Comparison of ENCODE assay signal across 1 cellular context in the genomic region with DNA sequence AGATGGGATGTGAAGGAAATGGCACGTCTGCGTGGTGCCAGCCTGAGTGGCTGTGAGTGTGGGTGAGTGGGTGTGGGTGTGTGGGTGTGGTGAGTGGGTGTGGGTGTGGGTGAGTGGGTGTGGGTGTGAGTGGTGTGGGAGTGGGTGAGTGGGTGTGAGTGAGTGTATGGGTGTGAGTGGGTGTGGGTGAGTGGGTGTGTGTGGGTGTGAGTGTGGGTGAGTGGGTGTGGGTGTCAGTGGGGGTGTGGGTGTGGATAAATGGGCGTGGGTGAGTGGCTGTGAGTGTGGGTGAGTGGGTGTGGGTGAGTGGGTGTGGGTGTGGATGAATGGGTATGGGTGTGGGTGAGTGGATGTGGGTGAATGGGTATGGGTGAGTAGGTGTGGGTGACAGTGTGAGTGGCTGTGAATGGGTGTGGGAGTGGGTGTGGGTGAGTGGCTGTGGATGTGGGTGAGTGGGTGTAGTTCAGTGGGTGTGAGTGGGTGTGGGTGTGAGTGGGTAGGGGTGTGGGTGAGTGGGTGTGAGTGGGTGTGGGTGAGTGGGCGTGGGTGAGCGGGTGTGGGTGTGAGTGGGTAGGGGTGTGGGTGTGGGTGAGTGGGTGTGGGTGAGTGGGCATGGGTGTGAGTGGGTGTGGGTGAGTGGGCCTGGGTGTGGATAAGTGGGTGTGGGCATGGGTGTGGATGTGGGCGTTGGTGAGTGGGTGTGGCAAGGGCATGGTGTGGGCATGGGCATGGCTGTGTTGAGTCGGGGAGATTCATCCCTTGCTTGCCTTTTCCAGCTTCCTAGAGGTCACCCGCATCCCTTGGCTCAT.
TF ChIP-seq lines count a peak whose summit lies in the region.

No MANE protein-coding gene starts in this region.

TF ChIP-seq in K562, 482 proteins besides CTCF, POLR2A, EP300 and RAD21 (continued from another document and continues in another):
- TF ChIP-seq, protein P1, sequence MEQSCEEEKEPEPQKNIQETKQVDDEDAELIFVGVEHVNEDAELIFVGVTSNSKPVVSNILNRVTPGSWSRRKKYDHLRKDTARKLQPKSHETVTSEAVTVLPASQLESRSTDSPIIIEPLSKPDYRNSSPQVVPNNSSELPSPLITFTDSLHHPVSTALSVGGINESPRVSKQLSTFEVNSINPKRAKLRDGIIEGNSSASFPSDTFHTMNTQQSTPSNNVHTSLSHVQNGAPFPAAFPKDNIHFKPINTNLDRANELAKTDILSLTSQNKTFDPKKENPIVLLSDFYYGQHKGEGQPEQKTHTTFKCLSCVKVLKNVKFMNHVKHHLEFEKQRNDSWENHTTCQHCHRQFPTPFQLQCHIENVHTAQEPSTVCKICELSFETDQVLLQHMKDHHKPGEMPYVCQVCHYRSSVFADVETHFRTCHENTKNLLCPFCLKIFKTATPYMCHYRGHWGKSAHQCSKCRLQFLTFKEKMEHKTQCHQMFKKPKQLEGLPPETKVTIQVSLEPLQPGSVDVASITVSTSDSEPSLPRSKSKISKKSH (CRISPR knock-in tag; IDR thresholded peaks at IDR 0.05), result no peak
- TF ChIP-seq FOS (IDR thresholded peaks at IDR 0.05; ENCODE audit: extremely low read depth, insufficient read length), result no peak
- TF ChIP-seq DPF2 (IDR thresholded peaks at IDR 0.05), result peak; percentile 43; the same call in 1 of the 2 replicates
- TF ChIP-seq CBX2 (IDR thresholded peaks at IDR 0.05; ENCODE audit: insufficient read depth, low read length, poor library complexity, severe bottlenecking), result no peak
- TF ChIP-seq HCFC1 (IDR thresholded peaks at IDR 0.05; ENCODE audit: low read depth, low read length), result no peak
- 0 out of 2 replicates have a peak, but pooled peaks have one; percentile 28 for TF ChIP-seq ZNF232 (CRISPR knock-in tag; IDR thresholded peaks at IDR 0.05)
- TF ChIP-seq SRSF1 (IDR thresholded peaks at IDR 0.05; ENCODE audit: low read depth, low read length), result no peak
- TF ChIP-seq ATF6 (CRISPR knock-in tag; IDR thresholded peaks at IDR 0.05), result no peak
- no peak for TF ChIP-seq NKRF (IDR thresholded peaks at IDR 0.05; ENCODE audit: borderline replicate concordance)
- TF ChIP-seq HSF4 (CRISPR knock-in tag; IDR thresholded peaks at IDR 0.05; ENCODE audit: borderline replicate concordance), result no peak
- TF ChIP-seq NR2C1 (IDR thresholded peaks at IDR 0.05), result no peak
- TF ChIP-seq NR2C1 (tag; IDR thresholded peaks at IDR 0.05), result no peak
- TF ChIP-seq CHAMP1 (IDR thresholded peaks at IDR 0.05), result no peak
- no peak for TF ChIP-seq NFE2L1 (tag; IDR thresholded peaks at IDR 0.05; ENCODE audit: borderline replicate concordance, low read depth)
- TF ChIP-seq, protein P2, sequence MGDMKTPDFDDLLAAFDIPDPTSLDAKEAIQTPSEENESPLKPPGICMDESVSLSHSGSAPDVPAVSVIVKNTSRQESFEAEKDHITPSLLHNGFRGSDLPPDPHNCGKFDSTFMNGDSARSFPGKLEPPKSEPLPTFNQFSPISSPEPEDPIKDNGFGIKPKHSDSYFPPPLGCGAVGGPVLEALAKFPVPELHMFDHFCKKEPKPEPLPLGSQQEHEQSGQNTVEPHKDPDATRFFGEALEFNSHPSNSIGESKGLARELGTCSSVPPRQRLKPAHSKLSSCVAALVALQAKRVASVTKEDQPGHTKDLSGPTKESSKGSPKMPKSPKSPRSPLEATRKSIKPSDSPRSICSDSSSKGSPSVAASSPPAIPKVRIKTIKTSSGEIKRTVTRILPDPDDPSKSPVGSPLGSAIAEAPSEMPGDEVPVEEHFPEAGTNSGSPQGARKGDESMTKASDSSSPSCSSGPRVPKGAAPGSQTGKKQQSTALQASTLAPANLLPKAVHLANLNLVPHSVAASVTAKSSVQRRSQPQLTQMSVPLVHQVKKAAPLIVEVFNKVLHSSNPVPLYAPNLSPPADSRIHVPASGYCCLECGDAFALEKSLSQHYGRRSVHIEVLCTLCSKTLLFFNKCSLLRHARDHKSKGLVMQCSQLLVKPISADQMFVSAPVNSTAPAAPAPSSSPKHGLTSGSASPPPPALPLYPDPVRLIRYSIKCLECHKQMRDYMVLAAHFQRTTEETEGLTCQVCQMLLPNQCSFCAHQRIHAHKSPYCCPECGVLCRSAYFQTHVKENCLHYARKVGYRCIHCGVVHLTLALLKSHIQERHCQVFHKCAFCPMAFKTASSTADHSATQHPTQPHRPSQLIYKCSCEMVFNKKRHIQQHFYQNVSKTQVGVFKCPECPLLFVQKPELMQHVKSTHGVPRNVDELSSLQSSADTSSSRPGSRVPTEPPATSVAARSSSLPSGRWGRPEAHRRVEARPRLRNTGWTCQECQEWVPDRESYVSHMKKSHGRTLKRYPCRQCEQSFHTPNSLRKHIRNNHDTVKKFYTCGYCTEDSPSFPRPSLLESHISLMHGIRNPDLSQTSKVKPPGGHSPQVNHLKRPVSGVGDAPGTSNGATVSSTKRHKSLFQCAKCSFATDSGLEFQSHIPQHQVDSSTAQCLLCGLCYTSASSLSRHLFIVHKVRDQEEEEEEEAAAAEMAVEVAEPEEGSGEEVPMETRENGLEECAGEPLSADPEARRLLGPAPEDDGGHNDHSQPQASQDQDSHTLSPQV (IDR thresholded peaks at IDR 0.05), result no peak
- TF ChIP-seq ZKSCAN1 (IDR thresholded peaks at IDR 0.05; ENCODE audit: low read depth, low read length), result no peak
- TF ChIP-seq POLR2H (tag; IDR thresholded peaks at IDR 0.05; ENCODE audit: low read depth), result no peak
- peak; percentile 98; the same call in 1 of the 2 replicates for TF ChIP-seq HNRNPL (IDR thresholded peaks at IDR 0.05; ENCODE audit: low read depth, low read length)
- no peak for TF ChIP-seq ZNF174 (CRISPR knock-in tag; IDR thresholded peaks at IDR 0.05)
- no peak for TF ChIP-seq SOX6 (IDR thresholded peaks at IDR 0.05)
- TF ChIP-seq, protein P3, sequence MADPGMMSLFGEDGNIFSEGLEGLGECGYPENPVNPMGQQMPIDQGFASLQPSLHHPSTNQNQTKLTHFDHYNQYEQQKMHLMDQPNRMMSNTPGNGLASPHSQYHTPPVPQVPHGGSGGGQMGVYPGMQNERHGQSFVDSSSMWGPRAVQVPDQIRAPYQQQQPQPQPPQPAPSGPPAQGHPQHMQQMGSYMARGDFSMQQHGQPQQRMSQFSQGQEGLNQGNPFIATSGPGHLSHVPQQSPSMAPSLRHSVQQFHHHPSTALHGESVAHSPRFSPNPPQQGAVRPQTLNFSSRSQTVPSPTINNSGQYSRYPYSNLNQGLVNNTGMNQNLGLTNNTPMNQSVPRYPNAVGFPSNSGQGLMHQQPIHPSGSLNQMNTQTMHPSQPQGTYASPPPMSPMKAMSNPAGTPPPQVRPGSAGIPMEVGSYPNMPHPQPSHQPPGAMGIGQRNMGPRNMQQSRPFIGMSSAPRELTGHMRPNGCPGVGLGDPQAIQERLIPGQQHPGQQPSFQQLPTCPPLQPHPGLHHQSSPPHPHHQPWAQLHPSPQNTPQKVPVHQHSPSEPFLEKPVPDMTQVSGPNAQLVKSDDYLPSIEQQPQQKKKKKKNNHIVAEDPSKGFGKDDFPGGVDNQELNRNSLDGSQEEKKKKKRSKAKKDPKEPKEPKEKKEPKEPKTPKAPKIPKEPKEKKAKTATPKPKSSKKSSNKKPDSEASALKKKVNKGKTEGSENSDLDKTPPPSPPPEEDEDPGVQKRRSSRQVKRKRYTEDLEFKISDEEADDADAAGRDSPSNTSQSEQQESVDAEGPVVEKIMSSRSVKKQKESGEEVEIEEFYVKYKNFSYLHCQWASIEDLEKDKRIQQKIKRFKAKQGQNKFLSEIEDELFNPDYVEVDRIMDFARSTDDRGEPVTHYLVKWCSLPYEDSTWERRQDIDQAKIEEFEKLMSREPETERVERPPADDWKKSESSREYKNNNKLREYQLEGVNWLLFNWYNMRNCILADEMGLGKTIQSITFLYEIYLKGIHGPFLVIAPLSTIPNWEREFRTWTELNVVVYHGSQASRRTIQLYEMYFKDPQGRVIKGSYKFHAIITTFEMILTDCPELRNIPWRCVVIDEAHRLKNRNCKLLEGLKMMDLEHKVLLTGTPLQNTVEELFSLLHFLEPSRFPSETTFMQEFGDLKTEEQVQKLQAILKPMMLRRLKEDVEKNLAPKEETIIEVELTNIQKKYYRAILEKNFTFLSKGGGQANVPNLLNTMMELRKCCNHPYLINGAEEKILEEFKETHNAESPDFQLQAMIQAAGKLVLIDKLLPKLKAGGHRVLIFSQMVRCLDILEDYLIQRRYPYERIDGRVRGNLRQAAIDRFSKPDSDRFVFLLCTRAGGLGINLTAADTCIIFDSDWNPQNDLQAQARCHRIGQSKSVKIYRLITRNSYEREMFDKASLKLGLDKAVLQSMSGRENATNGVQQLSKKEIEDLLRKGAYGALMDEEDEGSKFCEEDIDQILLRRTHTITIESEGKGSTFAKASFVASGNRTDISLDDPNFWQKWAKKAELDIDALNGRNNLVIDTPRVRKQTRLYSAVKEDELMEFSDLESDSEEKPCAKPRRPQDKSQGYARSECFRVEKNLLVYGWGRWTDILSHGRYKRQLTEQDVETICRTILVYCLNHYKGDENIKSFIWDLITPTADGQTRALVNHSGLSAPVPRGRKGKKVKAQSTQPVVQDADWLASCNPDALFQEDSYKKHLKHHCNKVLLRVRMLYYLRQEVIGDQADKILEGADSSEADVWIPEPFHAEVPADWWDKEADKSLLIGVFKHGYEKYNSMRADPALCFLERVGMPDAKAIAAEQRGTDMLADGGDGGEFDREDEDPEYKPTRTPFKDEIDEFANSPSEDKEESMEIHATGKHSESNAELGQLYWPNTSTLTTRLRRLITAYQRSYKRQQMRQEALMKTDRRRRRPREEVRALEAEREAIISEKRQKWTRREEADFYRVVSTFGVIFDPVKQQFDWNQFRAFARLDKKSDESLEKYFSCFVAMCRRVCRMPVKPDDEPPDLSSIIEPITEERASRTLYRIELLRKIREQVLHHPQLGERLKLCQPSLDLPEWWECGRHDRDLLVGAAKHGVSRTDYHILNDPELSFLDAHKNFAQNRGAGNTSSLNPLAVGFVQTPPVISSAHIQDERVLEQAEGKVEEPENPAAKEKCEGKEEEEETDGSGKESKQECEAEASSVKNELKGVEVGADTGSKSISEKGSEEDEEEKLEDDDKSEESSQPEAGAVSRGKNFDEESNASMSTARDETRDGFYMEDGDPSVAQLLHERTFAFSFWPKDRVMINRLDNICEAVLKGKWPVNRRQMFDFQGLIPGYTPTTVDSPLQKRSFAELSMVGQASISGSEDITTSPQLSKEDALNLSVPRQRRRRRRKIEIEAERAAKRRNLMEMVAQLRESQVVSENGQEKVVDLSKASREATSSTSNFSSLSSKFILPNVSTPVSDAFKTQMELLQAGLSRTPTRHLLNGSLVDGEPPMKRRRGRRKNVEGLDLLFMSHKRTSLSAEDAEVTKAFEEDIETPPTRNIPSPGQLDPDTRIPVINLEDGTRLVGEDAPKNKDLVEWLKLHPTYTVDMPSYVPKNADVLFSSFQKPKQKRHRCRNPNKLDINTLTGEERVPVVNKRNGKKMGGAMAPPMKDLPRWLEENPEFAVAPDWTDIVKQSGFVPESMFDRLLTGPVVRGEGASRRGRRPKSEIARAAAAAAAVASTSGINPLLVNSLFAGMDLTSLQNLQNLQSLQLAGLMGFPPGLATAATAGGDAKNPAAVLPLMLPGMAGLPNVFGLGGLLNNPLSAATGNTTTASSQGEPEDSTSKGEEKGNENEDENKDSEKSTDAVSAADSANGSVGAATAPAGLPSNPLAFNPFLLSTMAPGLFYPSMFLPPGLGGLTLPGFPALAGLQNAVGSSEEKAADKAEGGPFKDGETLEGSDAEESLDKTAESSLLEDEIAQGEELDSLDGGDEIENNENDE (IDR thresholded peaks at IDR 0.05; ENCODE audit: low read depth, low read length), result no peak
- TF ChIP-seq, protein P4, sequence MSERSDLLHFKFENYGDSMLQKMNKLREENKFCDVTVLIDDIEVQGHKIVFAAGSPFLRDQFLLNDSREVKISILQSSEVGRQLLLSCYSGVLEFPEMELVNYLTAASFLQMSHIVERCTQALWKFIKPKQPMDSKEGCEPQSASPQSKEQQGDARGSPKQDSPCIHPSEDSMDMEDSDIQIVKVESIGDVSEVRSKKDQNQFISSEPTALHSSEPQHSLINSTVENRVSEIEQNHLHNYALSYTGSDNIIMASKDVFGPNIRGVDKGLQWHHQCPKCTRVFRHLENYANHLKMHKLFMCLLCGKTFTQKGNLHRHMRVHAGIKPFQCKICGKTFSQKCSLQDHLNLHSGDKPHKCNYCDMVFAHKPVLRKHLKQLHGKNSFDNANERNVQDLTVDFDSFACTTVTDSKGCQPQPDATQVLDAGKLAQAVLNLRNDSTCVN (CRISPR knock-in tag; IDR thresholded peaks at IDR 0.05), result peak; percentile 51; the same call in 1 of the 2 replicates
- no peak for TF ChIP-seq ZNF717 (CRISPR knock-in tag; IDR thresholded peaks at IDR 0.05)
- TF ChIP-seq DACH1 (IDR thresholded peaks at IDR 0.05; ENCODE audit: partially characterized antibody), result no peak
